ENCODE assay signal across 23 cellular contexts in the genomic region with DNA sequence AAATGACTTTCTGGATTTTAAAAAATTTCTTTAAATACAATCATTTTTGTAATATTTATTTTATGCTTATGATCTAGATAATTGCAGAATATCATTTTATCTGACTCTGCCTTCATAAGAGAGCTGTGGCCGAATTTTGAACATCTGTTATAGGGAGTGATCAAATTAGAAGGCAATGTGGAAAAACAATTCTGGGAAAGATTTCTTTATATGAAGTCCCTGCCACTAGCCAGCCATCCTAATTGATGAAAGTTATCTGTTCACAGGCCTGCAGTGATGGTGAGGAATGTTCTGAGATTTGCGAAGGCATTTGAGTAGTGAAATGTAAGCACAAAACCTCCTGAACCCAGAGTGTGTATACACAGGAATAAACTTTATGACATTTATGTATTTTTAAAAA.
DNase-seq lines count a peak whose midpoint lies in the region; ATAC-seq, FAIRE-seq and TF ChIP-seq lines count a peak whose summit lies in the region.
"Had no signal": no experiment of that assay in that cellular context is flagged by ENCODE, and none has a peak within 500 bp of the region (broad histone marks: within the 10 kb centered on the region; RNA-seq: fewer than 3 reads in every experiment).

No MANE protein-coding gene starts in this region.

- intact Hi-C loops in OCI-LY7 (cut with micrococcal nuclease; ENCODE audit: unreplicated experiment) = no loop called here

- H3K79me2 ChIP-seq in OCI-LY7 (ENCODE audit: insufficient read depth, low read depth, low read length) (no peaks in the 10 kb centered on the region), SK-N-SH (ENCODE audit: insufficient read depth) (no peaks in the 10 kb centered on the region)

- peaks cover 70% of the 10 kb centered on the region for H3K36me3 ChIP-seq in OCI-LY7 (ENCODE audit: insufficient read depth, low read length)
- peaks cover 11 to 24% of the 10 kb centered on the region in 2 experiments for H3K36me3 ChIP-seq in SK-N-SH (replicated peaks in 1 of 2; ENCODE audit: control insufficient read depth in 1 of 2, insufficient read depth in 2 of 2, low read length in 1 of 2)
- no peaks in the 10 kb centered on the region for H3K36me3 ChIP-seq in small intestine (ENCODE audit: control insufficient read depth in 2 of 2, insufficient read depth in 2 of 2, low read length in 2 of 2)
- H3K36me3 ChIP-seq: BE2C had no signal

- TF ChIP-seq EP300 in SK-N-SH (IDR thresholded peaks at IDR 0.05; ENCODE audit: borderline replicate concordance in 1 of 2, low read depth in 1 of 2, low read length in 1 of 2) = peak in 1 of 2 experiments; percentile 88; a peak in 2 of 4 replicates

- DNase-seq in OCI-LY7 (ENCODE audit: low spot score) (no peak), SK-N-SH (peak; percentile 39), small intestine (no peak)
- DNase-seq: 8988T; ACHN; BE2C; C1 segment of cervical spinal cord; CD4-positive, alpha-beta memory T cell; CD4-positive, CD25-positive, alpha-beta regulatory T cell; CD8-positive, alpha-beta memory T cell; COR-L47; DMS 273 treated with DMSO at 0.1 percent for 48 hours; DMS153; DMS53; DMS79; DND-41; EL; GDM1 had no signal

- H3K4me1 ChIP-seq in OCI-LY7 (ENCODE audit: insufficient read depth, low read length, poor library complexity, severe bottlenecking) (no peaks in the 10 kb centered on the region), SK-N-SH (ENCODE audit: control insufficient read depth in 1 of 2, insufficient read depth in 2 of 2, low read depth in 1 of 2, low read length in 1 of 2) (peaks cover 0 to 4% of the 10 kb centered on the region in 2 experiments; a peak in 1 of 4 replicates), small intestine (ENCODE audit: control insufficient read depth in 2 of 2, insufficient read depth in 1 of 2, low read depth in 1 of 2, low read length in 1 of 2) (no peaks in the 10 kb centered on the region)
- H3K4me1 ChIP-seq: BE2C, BLaER1 had no signal

- POLR2A ChIA-PET in OCI-LY7 (lab: Charles Lee) = interaction anchor here (0.8 to 1.2 kb wide), 3 partner anchors 9 to 20 kb away, joined by 3 read pairs; no protein-coding TSS in a partner anchor
- POLR2A ChIA-PET in SK-N-SH (lab: Yijun Ruan, JAX) = no interaction called here

- H3F3A ChIP-seq in SK-N-SH (replicated peaks; ENCODE audit: insufficient read depth) = no peaks in the 10 kb centered on the region

- H3K4me3 ChIP-seq in OCI-LY7 (ENCODE audit: low read depth, low read length, poor library complexity, severe bottlenecking) (no peak overlapping the region), SK-N-SH (ENCODE audit: low read depth in 2 of 2, low read length in 1 of 2) (no peak overlapping the region), small intestine (ENCODE audit: low read depth in 1 of 2, low read length in 2 of 2) (no peak overlapping the region)
- H3K4me3 ChIP-seq: BLaER1, GM12878 had no signal

- H3K27ac ChIP-seq in OCI-LY7 (ENCODE audit: low read depth, low read length, poor library complexity, severe bottlenecking) (no peak overlapping the region), SK-N-SH (ENCODE audit: low read depth in 2 of 2, low read length in 1 of 2) (peak overlapping the region in 1 of 2 experiments; percentile 60; a peak in 2 of 4 replicates), small intestine (ENCODE audit: low read depth in 1 of 2, low read length in 1 of 2) (no peak overlapping the region)
- H3K27ac ChIP-seq: BLaER1 had no signal

- H4K20me1 ChIP-seq in OCI-LY7 (ENCODE audit: insufficient read depth, low read length) (no peaks in the 10 kb centered on the region), SK-N-SH (ENCODE audit: insufficient read depth) (no peaks in the 10 kb centered on the region)

- H3K27me3 ChIP-seq in SK-N-SH (ENCODE audit: insufficient read depth) = no peaks in the 10 kb centered on the region
- no peaks in the 10 kb centered on the region for H3K27me3 ChIP-seq in small intestine (ENCODE audit: control insufficient read depth in 2 of 2, insufficient read depth in 2 of 2, low read length in 2 of 2)
- H3K27me3 ChIP-seq: BE2C, BLaER1 had no signal

- TF ChIP-seq CTCF in OCI-LY7 (conservative IDR thresholded peaks at IDR 0.05; ENCODE audit: low read length) (no peak), SK-N-SH (IDR thresholded peaks at IDR 0.05) (no peak)

- CTCF ChIA-PET in OCI-LY7 (lab: Charles Lee; ENCODE audit: unreplicated experiment) (no interaction called here), SK-N-SH (lab: Yijun Ruan, JAX) (interaction anchor here (0.6 to 1.6 kb wide), 5 partner anchors 19 to 432 kb away, joined by 3 to 5 read pairs (median 3); no protein-coding TSS in a partner anchor)

- TF ChIP-seq RAD21 in SK-N-SH (IDR thresholded peaks at IDR 0.05; ENCODE audit: low read length) = peak; percentile 20; the same call in 1 of the 2 replicates

- no peak overlapping the region for H2AFZ ChIP-seq in OCI-LY7 (ENCODE audit: low read length)
- no peak overlapping the region for H2AFZ ChIP-seq in SK-N-SH (ENCODE audit: low read depth)

- H3K4me2 ChIP-seq in OCI-LY7 (ENCODE audit: low read length) (no peak overlapping the region), SK-N-SH (no peak overlapping the region)
- H3K4me2 ChIP-seq: BLaER1 had no signal

- H3K9ac ChIP-seq in SK-N-SH = no peak overlapping the region
- H3K9ac ChIP-seq: BLaER1 had no signal

- BruUV-seq in OCI-LY7 (replicated peaks; lab: Mats Ljungman, UMichigan) = TSS peak; percentile 24

- 68% methylated on average over 2 of the region's 2 CpGs for WGBS in SK-N-SH (ENCODE audit: low lambda C conversion rate)
- 89 to 95% (median 92%) methylated on average over 2 of the region's 2 CpGs for WGBS in small intestine, 3 donors

- no peak for ATAC-seq in GM18870 (IDR thresholded peaks at IDR 0.05; ENCODE audit: unreplicated experiment)
- ATAC-seq in GM19395 (IDR thresholded peaks at IDR 0.05; ENCODE audit: unreplicated experiment) = no peak
- ATAC-seq in HG02798 (IDR thresholded peaks at IDR 0.05; ENCODE audit: poor library complexity, unreplicated experiment) = no peak
- ATAC-seq: GM12878 had no signal

- H3K9me3 ChIP-seq in OCI-LY7 (ENCODE audit: low read length) (no peaks in the 10 kb centered on the region), SK-N-SH (no peaks in the 10 kb centered on the region), small intestine (ENCODE audit: control insufficient read depth, low read depth) (no peaks in the 10 kb centered on the region)
- H3K9me3 ChIP-seq: BE2C, BLaER1 had no signal

- FAIRE-seq in small intestine (lab: Jason Lieb, UNC) = peak; percentile 87
- FAIRE-seq: GM12878 had no signal

- H3K9me2 ChIP-seq in OCI-LY7 (ENCODE audit: insufficient read depth, low read length) (no peaks in the 10 kb centered on the region), SK-N-SH (no peaks in the 10 kb centered on the region)

TF ChIP-seq in SK-N-SH, 30 proteins besides CTCF, POLR2A, EP300 and RAD21:
- peak; percentile 24; the same call in 1 of the 2 replicates for TF ChIP-seq TCF12 (IDR thresholded peaks at IDR 0.05)
- no peak for TF ChIP-seq SIN3A (IDR thresholded peaks at IDR 0.05; ENCODE audit: borderline replicate concordance, low read depth, low read length)
- TF ChIP-seq GATA2 (CRISPR knock-in tag; IDR thresholded peaks at IDR 0.05) = peak; percentile 69
- no peak for TF ChIP-seq EZH2phosphoT487 (IDR thresholded peaks at IDR 0.05; ENCODE audit: borderline replicate concordance, low read depth)
- TF ChIP-seq ELF1 (IDR thresholded peaks at IDR 0.05) = no peak
- peak; percentile 100 for TF ChIP-seq RCOR1 (IDR thresholded peaks at IDR 0.05; ENCODE audit: low read length)
- TF ChIP-seq CHD2 (IDR thresholded peaks at IDR 0.05; ENCODE audit: low read length, partially characterized antibody) = peak; percentile 73
- no peak for TF ChIP-seq TAF1 (IDR thresholded peaks at IDR 0.05; ENCODE audit: borderline replicate concordance, low read depth, low read length)
